ENCODE assay signal across 8 cellular contexts in genomic region chr6:148203970-148204369, GRCh38.
DNase-seq lines count a peak whose midpoint lies in the region; ATAC-seq and TF ChIP-seq lines count a peak whose summit lies in the region.

No MANE protein-coding gene starts in this region.

- H3K4me1 Mint-ChIP-seq in stimulated activated naive CD8-positive, alpha-beta T cell treated with anti-CD3 and anti-CD28 coated beads, Interleukin-15, amount 100 ng/mL, for 72 hours: peaks cover 29% of the 10 kb centered on the region

- ATAC-seq in GM21528 (IDR thresholded peaks at IDR 0.05; ENCODE audit: low FRiP score, unreplicated experiment) (peak; percentile 100), PC-3 (no peak)
- peak; percentile 93 for ATAC-seq in stimulated activated naive CD8-positive, alpha-beta T cell treated with anti-CD3 and anti-CD28 coated beads, Interleukin-15, amount 100 ng/mL, for 72 hours

- H3K4me1 ChIP-seq in Karpas-422 (ENCODE audit: low read length): peaks cover 15% of the 10 kb centered on the region
- H3K4me1 ChIP-seq in PC-3 (ENCODE audit: insufficient read depth, low read length): no peaks in the 10 kb centered on the region

- POLR2A ChIA-PET in PC-3 (lab: Charles Lee; ENCODE audit: unreplicated experiment): no interaction called here

- H3K27ac Mint-ChIP-seq in stimulated activated naive CD8-positive, alpha-beta T cell treated with anti-CD3 and anti-CD28 coated beads, Interleukin-15, amount 100 ng/mL, for 72 hours: peak overlapping the region; percentile 80 to 95

- BruUV-seq in PC-3 (replicated peaks; lab: Mats Ljungman, UMichigan): no TSS peak

- H3K4me3 Mint-ChIP-seq in stimulated activated naive CD8-positive, alpha-beta T cell treated with anti-CD3 and anti-CD28 coated beads, Interleukin-15, amount 100 ng/mL, for 72 hours: no peak overlapping the region

- H3K9me3 ChIP-seq in Karpas-422 (ENCODE audit: low read length) (no peaks in the 10 kb centered on the region), PC-3 (ENCODE audit: low read length) (no peaks in the 10 kb centered on the region)

- DNase-seq in EL (peak; percentile 71), Karpas-422 (peak; percentile 94), fibroblast of villous mesenchyme (ENCODE audit: low read depth) (peak; percentile 41), head of caudate nucleus (no peak), PC-3 (no peak)
- peak; percentile 7 to 67 for DNase-seq in activated CD4-positive, alpha-beta T cell treated with anti-CD3 and anti-CD28 coated beads, Interleukin-2, amount 50 U/mL, for 24 hours (ENCODE audit: low read depth in 1 of 2, low spot score in 1 of 2)
- peak; percentile 70 to 87 for DNase-seq in stimulated activated naive CD8-positive, alpha-beta T cell treated with anti-CD3 and anti-CD28 coated beads, Interleukin-15, amount 100 ng/mL, for 72 hours

- no peaks in the 10 kb centered on the region for H3K9me3 Mint-ChIP-seq in stimulated activated naive CD8-positive, alpha-beta T cell treated with anti-CD3 and anti-CD28 coated beads, Interleukin-15, amount 100 ng/mL, for 72 hours

- TF ChIP-seq CTCF in fibroblast of villous mesenchyme (IDR thresholded peaks at IDR 0.05; ENCODE audit: insufficient read depth, low read depth, low read length) (no peak), PC-3 (conservative IDR thresholded peaks at IDR 0.05; ENCODE audit: low read depth, low read length) (no peak)

- no peak overlapping the region for H3K27ac ChIP-seq in Karpas-422 (ENCODE audit: low read length)
- no peak overlapping the region for H3K27ac ChIP-seq in PC-3 (ENCODE audit: low read length)

- H3K27me3 Mint-ChIP-seq in stimulated activated naive CD8-positive, alpha-beta T cell treated with anti-CD3 and anti-CD28 coated beads, Interleukin-15, amount 100 ng/mL, for 72 hours: peaks cover 81% of the 10 kb centered on the region

- H3F3A ChIP-seq in PC-3 (ENCODE audit: low read length, unreplicated experiment): no peaks in the 10 kb centered on the region

- H3K27me3 ChIP-seq in Karpas-422 (ENCODE audit: low read length) (no peaks in the 10 kb centered on the region), PC-3 (ENCODE audit: low read length) (no peaks in the 10 kb centered on the region)

- no peaks in the 10 kb centered on the region for H3K9me2 ChIP-seq in Karpas-422 (replicated peaks; ENCODE audit: insufficient read depth, low read length)
- no peaks in the 10 kb centered on the region for H3K9me2 ChIP-seq in PC-3 (replicated peaks; ENCODE audit: low read length)

- no peaks in the 10 kb centered on the region for H3K79me2 ChIP-seq in Karpas-422 (ENCODE audit: low read length)
- H3K79me2 ChIP-seq in PC-3 (ENCODE audit: low read length): no peaks in the 10 kb centered on the region

- H3K4me3 ChIP-seq in Karpas-422 (ENCODE audit: low read length): no peak overlapping the region
- no peak overlapping the region for H3K4me3 ChIP-seq in fibroblast of villous mesenchyme (ENCODE audit: low read depth, low read length)
- no peak overlapping the region for H3K4me3 ChIP-seq in PC-3 (ENCODE audit: low read length)

- intact Hi-C loops in head of caudate nucleus (cut with DNase I) (no loop called here), PC-3 (cut with micrococcal nuclease) (no loop called here)

- CTCF ChIA-PET in PC-3 (lab: Charles Lee): no interaction called here

- H3K36me3 ChIP-seq in Karpas-422 (ENCODE audit: insufficient read depth, low read length) (no peaks in the 10 kb centered on the region), PC-3 (ENCODE audit: low read depth, low read length) (no peaks in the 10 kb centered on the region)

- H2AFZ ChIP-seq in Karpas-422 (ENCODE audit: low read length): no peak overlapping the region
- no peak overlapping the region for H2AFZ ChIP-seq in PC-3 (ENCODE audit: low read length)

- H4K20me1 ChIP-seq in Karpas-422 (ENCODE audit: insufficient read depth, low read depth, low read length) (peaks cover 16% of the 10 kb centered on the region; the same call in 1 of the 2 replicates), PC-3 (ENCODE audit: low read length) (no peaks in the 10 kb centered on the region)

- H3K9ac ChIP-seq in Karpas-422 (ENCODE audit: low read length) (no peak overlapping the region), PC-3 (ENCODE audit: low read length) (no peak overlapping the region)

- H3K4me2 ChIP-seq in Karpas-422 (ENCODE audit: low read depth, low read length, poor library complexity, severe bottlenecking) (no peak overlapping the region), PC-3 (ENCODE audit: low read length) (no peak overlapping the region)

Comparison
In these comparisons a context has a peak if more than half of its experiments do, and no peak if none do; other contexts are left out.
1. DNase-seq: peak in EL (single experiment), Karpas-422 (single experiment), activated CD4-positive, alpha-beta T cell treated with anti-CD3 and anti-CD28 coated beads, Interleukin-2, amount 50 U/mL, for 24 hours (2 of 2), fibroblast of villous mesenchyme (single experiment) and stimulated activated naive CD8-positive, alpha-beta T cell treated with anti-CD3 and anti-CD28 coated beads, Interleukin-15, amount 100 ng/mL, for 72 hours (2 of 2); none in head of caudate nucleus (0 of 42) and PC-3 (single experiment).